ENCODE assay signal across 2 cellular contexts in genomic region chr19:45646345-45646698, GRCh38.
TF ChIP-seq lines count a peak whose summit lies in the region.

No MANE protein-coding gene starts in this region.

TF ChIP-seq in A549, 52 proteins besides CTCF, POLR2A, EP300 and RAD21:
- TF ChIP-seq ATOH8 (CRISPR knock-in tag; IDR thresholded peaks at IDR 0.05; ENCODE audit: low read depth) (no peak), NFE2L2 (conservative IDR thresholded peaks at IDR 0.05; ENCODE audit: low read length) (no peak), ZSCAN20 (CRISPR knock-in tag; IDR thresholded peaks at IDR 0.05) (0 out of 2 replicates have a peak, but pooled peaks have one; percentile 15), PBX3 (IDR thresholded peaks at IDR 0.05) (no peak), RARB (CRISPR knock-in tag; IDR thresholded peaks at IDR 0.05) (no peak), RFX5 (IDR thresholded peaks at IDR 0.05) (no peak), CHD2 (IDR thresholded peaks at IDR 0.05; ENCODE audit: low read length, partially characterized antibody) (no peak), HOXB5 (CRISPR knock-in tag; IDR thresholded peaks at IDR 0.05) (no peak), REST (IDR thresholded peaks at IDR 0.05) (peak; percentile 51; the same call in 1 of the 2 replicates)

TF ChIP-seq in HEK293, 187 proteins besides CTCF, POLR2A, EP300 and RAD21:
- TF ChIP-seq ZSCAN4 (tag by site-specific recombination; IDR thresholded peaks at IDR 0.05) (0 out of 2 replicates have a peak, but pooled peaks have one; percentile 4), PRDM10 (tag by site-specific recombination; IDR thresholded peaks at IDR 0.05) (peak; percentile 64), ZNF561 (tag by site-specific recombination; IDR thresholded peaks at IDR 0.05; ENCODE audit: borderline replicate concordance) (peak; percentile 2; the same call in 1 of the 2 replicates), ZNF324 (tag by site-specific recombination; IDR thresholded peaks at IDR 0.05) (no peak), ZSCAN30 (tag by site-specific recombination; IDR thresholded peaks at IDR 0.05) (0 out of 2 replicates have a peak, but pooled peaks have one; percentile 3), KLF17 (tag by site-specific recombination; IDR thresholded peaks at IDR 0.05) (peak; percentile 0; the same call in 1 of the 2 replicates), INSM2 (tag by site-specific recombination; IDR thresholded peaks at IDR 0.05) (no peak), REST (tag by site-specific recombination; IDR thresholded peaks at IDR 0.05) (peak; percentile 62), ZNF280D (tag by site-specific recombination; IDR thresholded peaks at IDR 0.05) (0 out of 2 replicates have a peak, but pooled peaks have one; percentile 1), ZBTB8A (tag by site-specific recombination; IDR thresholded peaks at IDR 0.05) (no peak), ZNF335 (tag by site-specific recombination; conservative IDR thresholded peaks at IDR 0.05) (peak; percentile 22; the same call in 1 of the 2 replicates), ATF2 (tag by site-specific recombination; IDR thresholded peaks at IDR 0.05; ENCODE audit: low read depth) (no peak), ZNF580 (tag by site-specific recombination; IDR thresholded peaks at IDR 0.05) (0 out of 2 replicates have a peak, but pooled peaks have one; percentile 4), ZNF24 (tag by site-specific recombination; IDR thresholded peaks at IDR 0.05) (0 out of 2 replicates have a peak, but pooled peaks have one; percentile 7)
